In the genomic region with DNA sequence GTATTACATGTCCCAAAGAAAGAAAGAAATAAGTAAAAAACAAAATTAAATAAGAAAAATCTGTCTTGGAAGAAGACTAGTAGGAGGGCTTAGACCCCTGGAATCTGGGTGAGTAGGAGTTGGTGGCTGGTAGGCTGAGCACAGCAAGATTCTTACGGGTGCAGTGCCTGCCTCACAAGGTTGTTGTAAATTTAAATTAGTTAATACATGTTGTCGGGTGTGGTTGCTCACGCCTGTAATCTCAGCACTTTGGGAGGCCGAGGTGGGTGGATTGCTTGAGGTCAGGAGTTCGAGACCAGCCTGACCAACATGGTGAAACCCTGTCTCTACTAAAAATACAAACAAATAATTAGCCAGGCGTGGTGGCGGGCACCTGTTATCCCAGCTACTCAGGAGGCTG, we compare ENCODE assay signal across 4 cellular contexts. TPM values are rescaled to one million over a fixed set of nuclear protein-coding genes. Genes with fewer than 3 reads are reported as not detected.
"Had no signal": no experiment of that assay in that cellular context is flagged by ENCODE, and none has a peak within 500 bp of the region (broad histone marks: within the 10 kb centered on the region; RNA-seq: fewer than 3 reads in every experiment).

No MANE protein-coding gene starts in this region.

RNA-seq across cellular contexts. Expression of a gene that starts 13.4 kb away (rescaled TPM):
- total RNA-seq: LHCN-M2, M059J, MCF 10A, NCI-H460 had no signal
